ENCODE assay signal across 18 cellular contexts in the genomic region with DNA sequence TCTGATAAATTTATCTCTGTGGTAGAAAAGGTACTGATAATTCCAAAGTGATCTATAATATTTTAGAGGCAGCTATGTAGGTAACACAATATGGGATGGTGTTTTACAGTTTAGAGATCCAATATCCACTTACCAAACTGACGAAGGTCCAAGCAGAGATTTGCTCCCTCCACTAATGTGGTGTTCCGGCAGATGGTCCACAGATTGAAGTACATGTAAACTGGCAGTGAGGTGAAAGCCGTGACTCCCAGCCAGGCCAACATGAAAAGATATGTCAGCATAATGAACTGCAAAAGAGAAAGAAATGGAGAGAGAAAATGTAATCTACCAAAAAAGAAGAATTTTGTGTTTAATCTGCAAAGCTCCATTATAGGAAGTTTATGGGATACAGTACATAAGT.
"Had no signal": no experiment of that assay in that cellular context is flagged by ENCODE, and none has a peak within 500 bp of the region (broad histone marks: within the 10 kb centered on the region; RNA-seq: fewer than 3 reads in every experiment).

No MANE protein-coding gene starts in this region.

- H3K27me3 Mint-ChIP-seq: stimulated activated memory B cell treated with anti-CD40 and anti-IgM and Interleukin-4, amounts not matched to agents 10 μg/mL and 1 μg/mL and 100 μg/mL, for 72 hours; stimulated activated naive CD8-positive, alpha-beta T cell treated with anti-CD3 and anti-CD28 coated beads, Interleukin-15, Interleukin-2, amounts not matched to agents 100 ng/mL and 50 ng/mL, for 24 hours had no signal

- H3K36me3 Mint-ChIP-seq: natural killer cell had no signal

- H3K4me1 Mint-ChIP-seq: natural killer cell; neural crest cell; stimulated activated memory B cell treated with anti-CD40 and anti-IgM and Interleukin-4, amounts not matched to agents 10 μg/mL and 1 μg/mL and 100 μg/mL, for 72 hours had no signal

- H3K9me3 Mint-ChIP-seq: neural crest cell; stimulated activated memory B cell treated with anti-CD40 and anti-IgM and Interleukin-4, amounts not matched to agents 10 μg/mL and 1 μg/mL and 100 μg/mL, for 72 hours; stimulated activated naive CD8-positive, alpha-beta T cell treated with anti-CD3 and anti-CD28 coated beads, Interleukin-15, Interleukin-2, amounts not matched to agents 100 ng/mL and 50 ng/mL, for 24 hours had no signal

- H3K27ac Mint-ChIP-seq: natural killer cell; stimulated activated memory B cell treated with anti-CD40 and anti-IgM and Interleukin-4, amounts not matched to agents 10 μg/mL and 1 μg/mL and 100 μg/mL, for 72 hours; stimulated activated naive CD8-positive, alpha-beta T cell treated with anti-CD3 and anti-CD28 coated beads, Interleukin-15, Interleukin-2, amounts not matched to agents 100 ng/mL and 50 ng/mL, for 24 hours had no signal

- H3K4me3 Mint-ChIP-seq: natural killer cell; neural crest cell; stimulated activated memory B cell treated with anti-CD40 and anti-IgM and Interleukin-4, amounts not matched to agents 10 μg/mL and 1 μg/mL and 100 μg/mL, for 72 hours; stimulated activated naive CD8-positive, alpha-beta T cell treated with anti-CD3 and anti-CD28 coated beads, Interleukin-15, Interleukin-2, amounts not matched to agents 100 ng/mL and 50 ng/mL, for 24 hours had no signal

- ATAC-seq: foreskin keratinocyte; left lobe of liver; natural killer cell; sciatic nerve; stimulated activated memory B cell treated with anti-CD40 and anti-IgM and Interleukin-4, amounts not matched to agents 10 μg/mL and 1 μg/mL and 100 μg/mL, for 72 hours; upper lobe of right lung had no signal

- DNase-seq: dermis blood vessel endothelial cell; erythroblast; foreskin keratinocyte; head of caudate nucleus; mammary epithelial cell; natural killer cell; posterior cingulate gyrus; spleen; stimulated activated CD4-positive, alpha-beta T cell treated with anti-CD3 and anti-CD28 coated beads, Interleukin-15, amount 100 ng/mL, for 24 hours; stimulated activated CD4-positive, alpha-beta T cell treated with anti-CD3 and anti-CD28 coated beads, Interleukin-1b, Interleukin-23, amount 100 ng/mL, for 48 hours; stimulated activated CD4-positive, alpha-beta T cell treated with anti-CD3 and anti-CD28 coated beads, Interleukin-4, amount 100 ng/mL, for 24 hours; tibial artery; upper lobe of right lung had no signal
